ENCODE assay signal across 2 cellular contexts in the genomic region with DNA sequence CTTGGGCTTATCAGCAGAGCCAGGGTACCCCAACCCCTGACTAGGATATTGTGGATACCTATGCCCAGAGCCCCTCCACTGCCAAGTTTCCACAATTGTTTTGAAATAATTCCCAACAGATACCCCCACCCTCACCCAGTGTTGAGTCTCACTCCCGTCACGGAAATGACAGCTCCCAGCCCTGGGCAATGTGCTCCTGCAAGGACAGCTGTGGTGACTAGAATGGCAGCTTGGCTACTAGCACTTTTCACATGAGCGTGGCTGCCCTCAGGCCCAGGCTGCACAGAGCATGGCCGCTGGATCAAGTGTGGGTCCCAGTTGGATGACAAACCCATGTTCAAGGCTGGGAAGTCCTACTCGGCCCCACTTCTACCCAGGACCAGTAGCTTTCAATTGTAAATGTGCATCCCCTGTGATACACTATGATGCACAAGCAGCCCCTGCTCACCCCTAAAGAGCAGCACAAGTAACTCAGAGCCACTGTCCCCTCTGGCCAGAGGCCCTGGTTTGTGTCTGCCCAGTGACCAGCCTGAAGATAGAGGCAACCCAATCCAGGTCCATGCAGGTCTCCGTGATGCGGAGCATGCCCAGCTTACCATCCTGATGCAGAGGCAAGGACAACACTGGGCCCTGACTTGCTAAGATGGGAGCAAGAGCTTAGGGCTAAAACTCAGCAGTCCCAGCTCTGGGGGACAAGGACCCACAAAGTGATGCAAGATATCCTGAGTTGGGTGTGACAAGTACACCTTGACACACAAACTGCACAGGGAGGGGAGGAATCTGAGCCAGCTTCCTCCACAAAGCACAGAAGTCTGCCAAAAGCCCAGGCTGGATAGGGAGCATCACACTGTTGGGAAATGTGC.
TF ChIP-seq lines count a peak whose summit lies in the region.

No MANE protein-coding gene starts in this region.

TF ChIP-seq in WTC11, 78 proteins besides CTCF, POLR2A, EP300 and RAD21:
- TF ChIP-seq SP1 (CRISPR knock-in tag; conservative IDR thresholded peaks at IDR 0.05) (no peak), ZSCAN18 (CRISPR knock-in tag; IDR thresholded peaks at IDR 0.05) (no peak), ETV6 (CRISPR knock-in tag; IDR thresholded peaks at IDR 0.05) (no peak), NR3C1 (CRISPR knock-in tag; conservative IDR thresholded peaks at IDR 0.05; ENCODE audit: low read depth) (no peak), TP53 (CRISPR knock-in tag; IDR thresholded peaks at IDR 0.05) (no peak), AR (CRISPR knock-in tag; IDR thresholded peaks at IDR 0.05) (no peak), NR2C2 (CRISPR knock-in tag; IDR thresholded peaks at IDR 0.05) (no peak), USF2 (CRISPR knock-in tag; IDR thresholded peaks at IDR 0.05) (no peak), TEAD1 (CRISPR knock-in tag; IDR thresholded peaks at IDR 0.05) (no peak), SMAD4 (CRISPR knock-in tag; IDR thresholded peaks at IDR 0.05) (no peak), ESRRA (CRISPR knock-in tag; IDR thresholded peaks at IDR 0.05; ENCODE audit: borderline replicate concordance) (no peak)
- TF ChIP-seq, protein P1, sequence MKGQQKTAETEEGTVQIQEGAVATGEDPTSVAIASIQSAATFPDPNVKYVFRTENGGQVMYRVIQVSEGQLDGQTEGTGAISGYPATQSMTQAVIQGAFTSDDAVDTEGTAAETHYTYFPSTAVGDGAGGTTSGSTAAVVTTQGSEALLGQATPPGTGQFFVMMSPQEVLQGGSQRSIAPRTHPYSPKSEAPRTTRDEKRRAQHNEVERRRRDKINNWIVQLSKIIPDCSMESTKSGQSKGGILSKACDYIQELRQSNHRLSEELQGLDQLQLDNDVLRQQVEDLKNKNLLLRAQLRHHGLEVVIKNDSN (CRISPR knock-in tag; IDR thresholded peaks at IDR 0.05), result no peak
- TF ChIP-seq, protein P2, sequence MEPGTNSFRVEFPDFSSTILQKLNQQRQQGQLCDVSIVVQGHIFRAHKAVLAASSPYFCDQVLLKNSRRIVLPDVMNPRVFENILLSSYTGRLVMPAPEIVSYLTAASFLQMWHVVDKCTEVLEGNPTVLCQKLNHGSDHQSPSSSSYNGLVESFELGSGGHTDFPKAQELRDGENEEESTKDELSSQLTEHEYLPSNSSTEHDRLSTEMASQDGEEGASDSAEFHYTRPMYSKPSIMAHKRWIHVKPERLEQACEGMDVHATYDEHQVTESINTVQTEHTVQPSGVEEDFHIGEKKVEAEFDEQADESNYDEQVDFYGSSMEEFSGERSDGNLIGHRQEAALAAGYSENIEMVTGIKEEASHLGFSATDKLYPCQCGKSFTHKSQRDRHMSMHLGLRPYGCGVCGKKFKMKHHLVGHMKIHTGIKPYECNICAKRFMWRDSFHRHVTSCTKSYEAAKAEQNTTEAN (CRISPR knock-in tag; IDR thresholded peaks at IDR 0.05), result no peak
- TF ChIP-seq, protein P3, sequence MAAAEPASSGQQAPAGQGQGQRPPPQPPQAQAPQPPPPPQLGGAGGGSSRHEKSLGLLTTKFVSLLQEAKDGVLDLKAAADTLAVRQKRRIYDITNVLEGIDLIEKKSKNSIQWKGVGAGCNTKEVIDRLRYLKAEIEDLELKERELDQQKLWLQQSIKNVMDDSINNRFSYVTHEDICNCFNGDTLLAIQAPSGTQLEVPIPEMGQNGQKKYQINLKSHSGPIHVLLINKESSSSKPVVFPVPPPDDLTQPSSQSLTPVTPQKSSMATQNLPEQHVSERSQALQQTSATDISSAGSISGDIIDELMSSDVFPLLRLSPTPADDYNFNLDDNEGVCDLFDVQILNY (CRISPR knock-in tag; IDR thresholded peaks at IDR 0.05), result no peak

TF ChIP-seq in HepG2, 621 proteins besides CTCF, POLR2A, EP300 and RAD21:
- no peak for TF ChIP-seq CCDC6 (CRISPR knock-in tag; IDR thresholded peaks at IDR 0.05)
- TF ChIP-seq, protein P4, sequence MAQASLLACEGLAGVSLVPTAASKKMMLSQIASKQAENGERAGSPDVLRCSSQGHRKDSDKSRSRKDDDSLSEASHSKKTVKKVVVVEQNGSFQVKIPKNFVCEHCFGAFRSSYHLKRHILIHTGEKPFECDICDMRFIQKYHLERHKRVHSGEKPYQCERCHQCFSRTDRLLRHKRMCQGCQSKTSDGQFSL (CRISPR knock-in tag; IDR thresholded peaks at IDR 0.05), result no peak
- no peak for TF ChIP-seq ZSCAN29 (CRISPR knock-in tag; conservative IDR thresholded peaks at IDR 0.05)
- TF ChIP-seq, protein P5, sequence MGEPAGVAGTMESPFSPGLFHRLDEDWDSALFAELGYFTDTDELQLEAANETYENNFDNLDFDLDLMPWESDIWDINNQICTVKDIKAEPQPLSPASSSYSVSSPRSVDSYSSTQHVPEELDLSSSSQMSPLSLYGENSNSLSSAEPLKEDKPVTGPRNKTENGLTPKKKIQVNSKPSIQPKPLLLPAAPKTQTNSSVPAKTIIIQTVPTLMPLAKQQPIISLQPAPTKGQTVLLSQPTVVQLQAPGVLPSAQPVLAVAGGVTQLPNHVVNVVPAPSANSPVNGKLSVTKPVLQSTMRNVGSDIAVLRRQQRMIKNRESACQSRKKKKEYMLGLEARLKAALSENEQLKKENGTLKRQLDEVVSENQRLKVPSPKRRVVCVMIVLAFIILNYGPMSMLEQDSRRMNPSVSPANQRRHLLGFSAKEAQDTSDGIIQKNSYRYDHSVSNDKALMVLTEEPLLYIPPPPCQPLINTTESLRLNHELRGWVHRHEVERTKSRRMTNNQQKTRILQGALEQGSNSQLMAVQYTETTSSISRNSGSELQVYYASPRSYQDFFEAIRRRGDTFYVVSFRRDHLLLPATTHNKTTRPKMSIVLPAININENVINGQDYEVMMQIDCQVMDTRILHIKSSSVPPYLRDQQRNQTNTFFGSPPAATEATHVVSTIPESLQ (CRISPR knock-in tag; conservative IDR thresholded peaks at IDR 0.05), result no peak
- no peak for TF ChIP-seq ARNT (IDR thresholded peaks at IDR 0.05)
- TF ChIP-seq NR2C2 (CRISPR knock-in tag; IDR thresholded peaks at IDR 0.05; ENCODE audit: borderline replicate concordance), result no peak
- TF ChIP-seq HNF4G (IDR thresholded peaks at IDR 0.05; ENCODE audit: borderline replicate concordance, low read depth, low read length), result no peak
- TF ChIP-seq HNF4G (CRISPR knock-in tag; IDR thresholded peaks at IDR 0.05; ENCODE audit: borderline replicate concordance, low read depth), result no peak
- no peak for TF ChIP-seq ZNF354B (CRISPR knock-in tag; IDR thresholded peaks at IDR 0.05)
- peak; percentile 55 for TF ChIP-seq RBM22 (optimal IDR thresholded peaks at IDR 0.05; ENCODE audit: low read length)
- no peak for TF ChIP-seq FOXO1 (CRISPR knock-in tag; IDR thresholded peaks at IDR 0.05)
- 0 out of 2 replicates have a peak, but pooled peaks have one; percentile 27 for TF ChIP-seq ZFY (CRISPR knock-in tag; IDR thresholded peaks at IDR 0.05)
- no peak for TF ChIP-seq MLLT10 (CRISPR knock-in tag; IDR thresholded peaks at IDR 0.05)
- no peak for TF ChIP-seq MAFG (CRISPR knock-in tag; IDR thresholded peaks at IDR 0.05)
- TF ChIP-seq ZMYM3 (CRISPR knock-in tag; IDR thresholded peaks at IDR 0.05), result no peak
- TF ChIP-seq ZNF138 (CRISPR knock-in tag; IDR thresholded peaks at IDR 0.05; ENCODE audit: low read depth), result no peak
- TF ChIP-seq MAZ (IDR thresholded peaks at IDR 0.05; ENCODE audit: borderline replicate concordance, low read depth, low read length), result no peak
- no peak for TF ChIP-seq MAZ (CRISPR knock-in tag; IDR thresholded peaks at IDR 0.05; ENCODE audit: low read depth)
- no peak for TF ChIP-seq CBX5 (CRISPR knock-in tag; IDR thresholded peaks at IDR 0.05; ENCODE audit: borderline replicate concordance)
- TF ChIP-seq IRX3 (CRISPR knock-in tag; IDR thresholded peaks at IDR 0.05; ENCODE audit: borderline replicate concordance, low read depth), result no peak
- no peak for TF ChIP-seq BATF2 (CRISPR knock-in tag; IDR thresholded peaks at IDR 0.05)
- 0 out of 2 replicates have a peak, but pooled peaks have one; percentile 22 for TF ChIP-seq POLR2AphosphoS5 (IDR thresholded peaks at IDR 0.05; ENCODE audit: low read depth, low read length)
- TF ChIP-seq SCMH1 (CRISPR knock-in tag; IDR thresholded peaks at IDR 0.05; ENCODE audit: borderline replicate concordance), result no peak
